ENCODE assay signal across 1 cellular context in the genomic region with DNA sequence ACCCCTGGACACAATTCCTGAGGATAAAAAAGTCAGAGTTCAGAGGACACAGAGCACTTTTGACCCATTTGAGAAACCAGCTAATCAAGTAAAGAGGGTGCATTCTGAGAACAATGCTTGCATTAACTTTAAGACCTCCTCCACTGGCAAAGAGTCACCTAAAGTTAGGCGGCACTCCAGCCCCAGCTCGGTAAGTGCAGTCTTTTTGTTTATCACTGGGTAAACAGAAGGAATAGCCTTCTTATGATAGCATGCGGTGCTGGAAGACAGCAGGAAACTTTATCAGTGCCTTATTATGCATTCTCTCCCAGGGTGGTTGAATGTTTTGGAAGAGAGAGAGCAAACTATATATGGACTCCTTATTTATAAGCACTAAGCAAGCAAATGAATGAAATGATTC.
TF ChIP-seq lines count a peak whose summit lies in the region.

No MANE protein-coding gene starts in this region.

TF ChIP-seq in GM23338, 12 proteins besides CTCF, POLR2A, EP300 and RAD21 (continued from another document):
- TF ChIP-seq JUNB (IDR thresholded peaks at IDR 0.05; ENCODE audit: unreplicated experiment) (no peak), ETS1 (IDR thresholded peaks at IDR 0.05) (no peak), POLR2AphosphoS5 (IDR thresholded peaks at IDR 0.05; ENCODE audit: low read depth) (no peak), ZNF331 (CRISPR knock-in tag; IDR thresholded peaks at IDR 0.05; ENCODE audit: low read depth) (no peak)
